In the genomic region with DNA sequence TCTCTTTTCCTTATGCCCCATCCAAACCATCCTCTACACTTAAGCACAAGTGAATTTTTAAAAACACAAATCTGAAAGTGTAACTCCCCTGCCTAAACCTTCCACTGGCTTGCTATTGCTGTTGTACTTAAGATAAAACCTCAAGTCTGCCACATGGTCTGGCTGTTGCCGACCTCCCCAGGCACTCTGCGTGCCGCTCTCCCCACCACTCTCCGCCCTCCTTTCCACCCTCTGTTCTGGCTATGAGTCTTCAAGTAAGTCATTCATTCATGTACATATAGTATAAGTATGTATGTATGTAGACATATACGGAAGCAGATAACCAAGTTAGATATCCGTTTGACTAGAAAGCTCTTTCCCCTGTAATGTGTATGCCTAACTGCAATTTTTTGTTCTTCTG, we compare ENCODE assay signal across 8 cellular contexts.
DNase-seq lines count a peak whose midpoint lies in the region; ATAC-seq and TF ChIP-seq lines count a peak whose summit lies in the region.

No MANE protein-coding gene starts in this region.

- peak; percentile 67 for ATAC-seq in GM18498 (IDR thresholded peaks at IDR 0.05; ENCODE audit: unreplicated experiment)
- peak; percentile 71 for ATAC-seq in HG02938 (IDR thresholded peaks at IDR 0.05; ENCODE audit: unreplicated experiment)

- no peak overlapping the region for H3K4ac ChIP-seq in trophoblast cell (ENCODE audit: low read depth, low read length)

- no peak overlapping the region for H4K8ac ChIP-seq in trophoblast cell (ENCODE audit: low read depth, low read length)

- no peaks in the 10 kb centered on the region for H3K79me2 ChIP-seq in trophoblast cell (ENCODE audit: control insufficient read depth, insufficient read depth, low read length, poor library complexity)

- H3K27me3 ChIP-seq in trophoblast cell (ENCODE audit: insufficient read depth, low read length): no peaks in the 10 kb centered on the region
- no peaks in the 10 kb centered on the region for H3K27me3 ChIP-seq in tibial artery

- H3K27ac ChIP-seq in trophoblast cell (ENCODE audit: low read depth, low read length) (no peak overlapping the region), tibial artery (no peak overlapping the region)

- H3K4me3 ChIP-seq in trophoblast cell (ENCODE audit: low read depth, low read length) (no peak overlapping the region), tibial artery (no peak overlapping the region)

- H3K36me3 ChIP-seq in trophoblast cell (ENCODE audit: control insufficient read depth in 1 of 2, insufficient read depth in 2 of 2, low read length in 2 of 2) (no peaks in the 10 kb centered on the region), tibial artery (no peaks in the 10 kb centered on the region)

- no CpG with 5 or more reads among the region's 6 CpGs for whole genome bisulfite sequencing in trophoblast cell (ENCODE audit: extremely low coverage, insufficient coverage, insufficient read length)

- no peak overlapping the region for H3K4me2 ChIP-seq in trophoblast cell (ENCODE audit: low read length)

- POLR2A ChIA-PET in GM10248 (lab: Yijun Ruan, JAX): no interaction called here

- no peak overlapping the region for H3K18ac ChIP-seq in trophoblast cell (ENCODE audit: low read length)

- no peak overlapping the region for H4K12ac ChIP-seq in trophoblast cell (ENCODE audit: low read depth, low read length)

- DNase-seq in activated CD8-positive, alpha-beta memory T cell treated with anti-CD3 and anti-CD28 coated beads for 24 hours: peak; percentile 76
- DNase-seq in trophoblast cell (no peak), DMS79 (lab: John Stamatoyannopoulos, UW) (no peak), NCI-H2171 treated with DMSO at 0.1 percent for 48 hours (lab: John Stamatoyannopoulos, UW) (no peak), tibial artery (no peak), GM10248 (ENCODE audit: extremely low spot score) (no peak)

- peak overlapping the region; percentile 51 for H2BK12ac ChIP-seq in trophoblast cell (ENCODE audit: low read length)

- H2BK120ac ChIP-seq in trophoblast cell (ENCODE audit: insufficient read depth, low read length, poor library complexity): peak overlapping the region; percentile 30

- H3K4me1 ChIP-seq in trophoblast cell (ENCODE audit: control insufficient read depth in 1 of 2, insufficient read depth in 2 of 2, low read length in 2 of 2) (peaks cover 5 to 16% of the 10 kb centered on the region in 2 experiments), tibial artery (peaks cover 0 to 18% (median 0%) of the 10 kb centered on the region in 4 donors)

- peak overlapping the region; percentile 81 for H2AK5ac ChIP-seq in trophoblast cell (ENCODE audit: low read length)

- H4K91ac ChIP-seq in trophoblast cell (ENCODE audit: low read depth, low read length): peak overlapping the region; percentile 81

- CTCF ChIA-PET in GM10248 (lab: Yijun Ruan, JAX): interaction anchor here (0.7 to 2.8 kb wide), 4 partner anchors 12 to 390 kb away, joined by 3 to 15 read pairs (median 4); no protein-coding TSS in a partner anchor

- no peak overlapping the region for H3K9ac ChIP-seq in trophoblast cell (ENCODE audit: low read length)

- intact Hi-C loops in tibial artery (cut with DNase I; ENCODE audit: low total_unique reads): no loop called here

- H2BK5ac ChIP-seq in trophoblast cell (ENCODE audit: low read depth, low read length, poor library complexity): no peak overlapping the region

- peaks cover 20% of the 10 kb centered on the region for H3K79me1 ChIP-seq in trophoblast cell (ENCODE audit: low read length)

- H3K23ac ChIP-seq in trophoblast cell (ENCODE audit: low read length): no peak overlapping the region

- no peak overlapping the region for H2AFZ ChIP-seq in trophoblast cell (ENCODE audit: insufficient read depth, low read length, poor library complexity)

- H3K14ac ChIP-seq in trophoblast cell (ENCODE audit: low read length): no peak overlapping the region

- TF ChIP-seq CTCF in tibial artery (IDR thresholded peaks at IDR 0.05) (no peak), GM10248 (IDR thresholded peaks at IDR 0.05; ENCODE audit: control extremely low read depth, extremely low read depth, low read depth, missing control alignments) (no peak)

- H3K9me3 ChIP-seq in trophoblast cell (ENCODE audit: insufficient read depth, low read depth, low read length) (no peaks in the 10 kb centered on the region), tibial artery (no peaks in the 10 kb centered on the region)
